ENCODE assay signal across 35 cellular contexts in the genomic region with DNA sequence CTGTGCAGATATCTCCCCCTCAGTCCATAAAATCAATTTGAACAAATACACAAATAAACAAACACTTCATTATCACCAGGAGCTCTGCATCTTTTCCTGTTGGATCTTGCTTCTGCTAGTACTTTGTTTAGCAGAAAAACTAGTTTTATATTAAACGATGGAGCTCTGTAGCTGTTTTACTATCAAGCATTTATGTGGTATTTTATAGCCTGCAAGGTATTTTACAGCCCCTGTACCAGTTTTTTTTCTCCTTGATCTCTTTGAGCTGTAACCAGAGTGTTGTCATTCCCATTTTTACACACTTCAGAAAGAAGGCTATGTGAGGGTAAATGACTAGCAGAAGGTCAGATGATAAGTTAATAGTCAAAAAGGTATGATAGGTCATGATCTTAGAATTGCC.
"Had no signal": no experiment of that assay in that cellular context is flagged by ENCODE, and none has a peak within 500 bp of the region (broad histone marks: within the 10 kb centered on the region; RNA-seq: fewer than 3 reads in every experiment).

No MANE protein-coding gene starts in this region.

- ATAC-seq: activated CD4-positive, alpha-beta T cell treated with anti-CD3 and anti-CD28 coated beads for 36 hours; activated CD8-positive, alpha-beta memory T cell treated with anti-CD3 and anti-CD28 coated beads, Interleukin-2, amount 10 ng/mL, durations not matched to agents 7 days and 5 days; activated CD8-positive, alpha-beta T cell treated with anti-CD3 and anti-CD28 coated beads, Interleukin-2, amount 10 ng/mL, durations not matched to agents 7 days and 5 days; activated naive CD8-positive, alpha-beta T cell treated with anti-CD3 and anti-CD28 coated beads, Interleukin-2, amount 50 U/mL, for 24 hours; body of pancreas; effector memory CD8-positive, alpha-beta T cell; foreskin keratinocyte; gastrocnemius medialis; heart left ventricle; T-helper 17 cell had no signal

- H3K4me3 ChIP-seq: adrenal gland, body of pancreas, esophagus muscularis mucosa, gastrocnemius medialis, heart left ventricle had no signal

- DNase-seq: activated CD4-positive, alpha-beta memory T cell treated with anti-CD3 and anti-CD28 coated beads for 36 hours; activated CD4-positive, alpha-beta T cell treated with anti-CD3 and anti-CD28 coated beads for 36 hours; activated CD4-positive, alpha-beta T cell treated with anti-CD3 and anti-CD28 coated beads, Interleukin-2, amount 10 ng/mL, durations not matched to agents 24 days and 14 days; activated CD4-positive, CD25-positive, alpha-beta regulatory T cell; activated CD4-positive, CD25-positive, alpha-beta regulatory T cell treated with anti-CD3 and anti-CD28 coated beads, Interleukin-2, amount 50 U/mL, for 72 hours; activated CD8-positive, alpha-beta memory T cell treated with anti-CD3 and anti-CD28 coated beads, Interleukin-2, amount 10 ng/mL, durations not matched to agents 7 days and 5 days; activated CD8-positive, alpha-beta memory T cell treated with anti-CD3 and anti-CD28 coated beads, Interleukin-2, amount 50 U/mL, for 4 hours; activated CD8-positive, alpha-beta T cell treated with anti-CD3 and anti-CD28 coated beads, Interleukin-2, amount 10 ng/mL, durations not matched to agents 7 days and 5 days; activated effector memory CD4-positive, alpha-beta T cell treated with anti-CD3 and anti-CD28 coated beads, Interleukin-2, amount 50 U/mL, for 16 hours; activated naive CD4-positive, alpha-beta T cell treated with anti-CD3 and anti-CD28 coated beads for 36 hours; activated naive CD8-positive, alpha-beta T cell treated with anti-CD3 and anti-CD28 coated beads, Interleukin-2, amount 50 U/mL, for 24 hours; activated T-cell treated with anti-CD3 and anti-CD28 coated beads, Interleukin-2, amount 50 U/mL, for 1 hour; activated T-cell treated with anti-CD3 and anti-CD28 coated beads, Interleukin-2, amount 50 U/mL, for 48 hours; adrenal gland; amygdala; aorta; body of pancreas; caudate nucleus; cortex of kidney; dermis blood vessel endothelial cell; effector CD4-positive, alpha-beta T cell; effector memory CD8-positive, alpha-beta T cell; erythroblast; foreskin keratinocyte; gastrocnemius medialis; glutamatergic neuron; heart left ventricle; T-helper 1 cell; T-helper 17 cell; T1000 had no signal

- H3K4me1 ChIP-seq: adrenal gland, body of pancreas, esophagus muscularis mucosa, foreskin keratinocyte, gastrocnemius medialis, heart left ventricle had no signal

- H3K27me3 ChIP-seq: adrenal gland, body of pancreas, esophagus muscularis mucosa, foreskin keratinocyte, gastrocnemius medialis, heart left ventricle had no signal

- H3K36me3 Mint-ChIP-seq: activated CD4-positive, alpha-beta memory T cell treated with anti-CD3 and anti-CD28 coated beads for 36 hours; activated CD8-positive, alpha-beta memory T cell treated with anti-CD3 and anti-CD28 coated beads, Interleukin-2, amount 10 ng/mL, durations not matched to agents 7 days and 5 days; activated naive CD8-positive, alpha-beta T cell had no signal

- H3K4me3 Mint-ChIP-seq: activated CD4-positive, alpha-beta memory T cell treated with anti-CD3 and anti-CD28 coated beads for 36 hours; activated CD4-positive, alpha-beta T cell treated with anti-CD3 and anti-CD28 coated beads for 36 hours; activated CD4-positive, alpha-beta T cell treated with anti-CD3 and anti-CD28 coated beads, Interleukin-2, amount 10 ng/mL, durations not matched to agents 24 days and 14 days; activated CD8-positive, alpha-beta memory T cell treated with anti-CD3 and anti-CD28 coated beads, Interleukin-2, amount 10 ng/mL, durations not matched to agents 7 days and 5 days; activated CD8-positive, alpha-beta T cell treated with anti-CD3 and anti-CD28 coated beads, Interleukin-2, amount 10 ng/mL, durations not matched to agents 7 days and 5 days; activated naive CD4-positive, alpha-beta T cell treated with anti-CD3 and anti-CD28 coated beads for 36 hours; activated naive CD8-positive, alpha-beta T cell; activated naive CD8-positive, alpha-beta T cell treated with anti-CD3 and anti-CD28 coated beads, Interleukin-2, amount 50 U/mL, for 24 hours; activated T-helper 1 cell treated with anti-CD3 and anti-CD28 coated beads, Interleukin-12 subunit alpha, Interleukin-12 subunit beta, Interleukin-2, Interleukin-4 antibody, amounts not matched to agents 30 ng/mL and 10 ng/mL and 1 ng/mL, durations not matched to agents 14 hours and 24 hours and 36 hours; effector memory CD8-positive, alpha-beta T cell; T-helper 17 cell; T-helper 2 cell treated with Interferon-gamma antibody and Interleukin-4, amounts not matched to agents 5 μg/mL and 100 μg/mL, for 36 hours had no signal

- H3K27ac Mint-ChIP-seq: activated CD4-positive, alpha-beta memory T cell treated with anti-CD3 and anti-CD28 coated beads for 36 hours; activated CD4-positive, alpha-beta T cell treated with anti-CD3 and anti-CD28 coated beads for 36 hours; activated CD4-positive, alpha-beta T cell treated with anti-CD3 and anti-CD28 coated beads, Interleukin-2, amount 10 ng/mL, durations not matched to agents 24 days and 14 days; activated CD8-positive, alpha-beta memory T cell treated with anti-CD3 and anti-CD28 coated beads, Interleukin-2, amount 10 ng/mL, durations not matched to agents 7 days and 5 days; activated CD8-positive, alpha-beta T cell treated with anti-CD3 and anti-CD28 coated beads, Interleukin-2, amount 10 ng/mL, durations not matched to agents 7 days and 5 days; activated naive CD4-positive, alpha-beta T cell treated with anti-CD3 and anti-CD28 coated beads for 36 hours; activated naive CD8-positive, alpha-beta T cell; activated naive CD8-positive, alpha-beta T cell treated with anti-CD3 and anti-CD28 coated beads, Interleukin-2, amount 50 U/mL, for 24 hours; activated T-helper 1 cell treated with anti-CD3 and anti-CD28 coated beads, Interleukin-12 subunit alpha, Interleukin-12 subunit beta, Interleukin-2, Interleukin-4 antibody, amounts not matched to agents 30 ng/mL and 10 ng/mL and 1 ng/mL, durations not matched to agents 14 hours and 24 hours and 36 hours; activated T-helper 2 cell treated with anti-CD3 and anti-CD28 coated beads, Interferon-gamma antibody, Interleukin-2, Interleukin-4, amounts not matched to agents 10 μg/mL and 5 μg/mL and 100 μg/mL, durations not matched to agents 14 hours and 24 hours and 36 hours; effector memory CD8-positive, alpha-beta T cell; T-helper 17 cell; T-helper 2 cell treated with Interferon-gamma antibody and Interleukin-4, amounts not matched to agents 5 μg/mL and 100 μg/mL, for 36 hours had no signal

- H3K36me3 ChIP-seq: adrenal gland, esophagus muscularis mucosa, gastrocnemius medialis, heart left ventricle had no signal

- H3K27ac ChIP-seq: adrenal gland, body of pancreas, esophagus muscularis mucosa, foreskin keratinocyte, gastrocnemius medialis, heart left ventricle had no signal

- H3K27me3 Mint-ChIP-seq: activated CD4-positive, alpha-beta memory T cell treated with anti-CD3 and anti-CD28 coated beads for 36 hours; activated CD4-positive, alpha-beta T cell treated with anti-CD3 and anti-CD28 coated beads for 36 hours; activated CD4-positive, alpha-beta T cell treated with anti-CD3 and anti-CD28 coated beads, Interleukin-2, amount 10 ng/mL, durations not matched to agents 24 days and 14 days; activated CD8-positive, alpha-beta memory T cell treated with anti-CD3 and anti-CD28 coated beads, Interleukin-2, amount 10 ng/mL, durations not matched to agents 7 days and 5 days; activated naive CD8-positive, alpha-beta T cell; activated naive CD8-positive, alpha-beta T cell treated with anti-CD3 and anti-CD28 coated beads, Interleukin-2, amount 50 U/mL, for 24 hours; effector memory CD8-positive, alpha-beta T cell; T-helper 17 cell had no signal

- H3K4me1 Mint-ChIP-seq: activated CD4-positive, alpha-beta T cell treated with anti-CD3 and anti-CD28 coated beads for 36 hours; activated CD4-positive, alpha-beta T cell treated with anti-CD3 and anti-CD28 coated beads, Interleukin-2, amount 10 ng/mL, durations not matched to agents 24 days and 14 days; activated CD8-positive, alpha-beta memory T cell treated with anti-CD3 and anti-CD28 coated beads, Interleukin-2, amount 10 ng/mL, durations not matched to agents 7 days and 5 days; activated naive CD8-positive, alpha-beta T cell treated with anti-CD3 and anti-CD28 coated beads, Interleukin-2, amount 50 U/mL, for 24 hours; T-helper 17 cell had no signal

- H3K9me3 ChIP-seq: adrenal gland, body of pancreas, esophagus muscularis mucosa, gastrocnemius medialis, heart left ventricle had no signal

- H3K9me3 Mint-ChIP-seq: activated CD4-positive, alpha-beta T cell treated with anti-CD3 and anti-CD28 coated beads, Interleukin-2, amount 10 ng/mL, durations not matched to agents 24 days and 14 days; activated naive CD4-positive, alpha-beta T cell treated with anti-CD3 and anti-CD28 coated beads for 36 hours; activated T-helper 1 cell treated with anti-CD3 and anti-CD28 coated beads, Interleukin-12 subunit alpha, Interleukin-12 subunit beta, Interleukin-2, Interleukin-4 antibody, amounts not matched to agents 30 ng/mL and 10 ng/mL and 1 ng/mL, durations not matched to agents 14 hours and 24 hours and 36 hours; activated T-helper 2 cell treated with anti-CD3 and anti-CD28 coated beads, Interferon-gamma antibody, Interleukin-2, Interleukin-4, amounts not matched to agents 10 μg/mL and 5 μg/mL and 100 μg/mL, durations not matched to agents 14 hours and 24 hours and 36 hours; T-helper 2 cell treated with Interferon-gamma antibody and Interleukin-4, amounts not matched to agents 5 μg/mL and 100 μg/mL, for 36 hours had no signal
